Comparison of ENCODE assay signal across 24 cellular contexts in genomic region chr12:96228566-96229248, GRCh38. TPM values are rescaled to one million over a fixed set of nuclear protein-coding genes. Genes with fewer than 3 reads are reported as not detected.
DNase-seq lines count a peak whose midpoint lies in the region; TF ChIP-seq lines count a peak whose summit lies in the region.
"Had no signal": no experiment of that assay in that cellular context is flagged by ENCODE, and none has a peak within 500 bp of the region (broad histone marks: within the 10 kb centered on the region; RNA-seq: fewer than 3 reads in every experiment).

No MANE protein-coding gene starts in this region.

- H3K4ac ChIP-seq in mesenchymal stem cell (ENCODE audit: low read depth in 1 of 2, low read length in 2 of 2): no peak overlapping the region

- H3K79me1 ChIP-seq in mesenchymal stem cell (replicated peaks; ENCODE audit: low read length, poor library complexity, severe bottlenecking): peaks cover 23% of the 10 kb centered on the region

- H3K79me2 ChIP-seq in GM23248 (ENCODE audit: insufficient read depth): peaks cover 99% of the 10 kb centered on the region

- peaks cover 30 to 71% (median 44%) of the 10 kb centered on the region in 4 donors for H3K4me1 Mint-ChIP-seq in CD4-positive, alpha-beta memory T cell

- H3K9me2 ChIP-seq in GM23248 (ENCODE audit: insufficient read depth): no peaks in the 10 kb centered on the region

- in situ Hi-C loops in GM23248 (cut with MboI): no loop called here

- no peak overlapping the region for H3K4me3 ChIP-seq in CD4-positive, alpha-beta memory T cell (ENCODE audit: low read length in 2 of 2)
- H3K4me3 ChIP-seq in GM23248 (no peak overlapping the region), coronary artery (no peak overlapping the region), mesenchymal stem cell (ENCODE audit: insufficient read depth in 1 of 2, low read depth in 1 of 2, low read length in 2 of 2) (no peak overlapping the region)
- H3K4me3 ChIP-seq: BLaER1, heart right ventricle, prostate gland, SJCRH30, transverse colon had no signal

- no peak overlapping the region for H3K14ac ChIP-seq in mesenchymal stem cell (ENCODE audit: low read length in 2 of 2)

- no peak for TF ChIP-seq CTCF in coronary artery (IDR thresholded peaks at IDR 0.05)

- no peak overlapping the region for H2BK120ac ChIP-seq in mesenchymal stem cell (ENCODE audit: low read depth, low read length)

- peaks cover 29 to 60% of the 10 kb centered on the region in 2 donors for H3K36me3 Mint-ChIP-seq in CD4-positive, alpha-beta memory T cell

- POLR2A ChIA-PET in CD4-positive, alpha-beta memory T cell (lab: Charles Lee; ENCODE audit: partially characterized antibody): no interaction called here

- peaks cover 32% of the 10 kb centered on the region for H3F3A ChIP-seq in GM23248 (ENCODE audit: insufficient read depth)

- H4K20me1 ChIP-seq in GM23248 (ENCODE audit: insufficient read depth): no peaks in the 10 kb centered on the region

- H3K27ac Mint-ChIP-seq in CD4-positive, alpha-beta memory T cell: peak overlapping the region; percentile 29 to 78 (median 57)
- H3K27ac Mint-ChIP-seq: IgD-negative memory B cell had no signal

- peaks cover 25% of the 10 kb centered on the region for H3K36me3 ChIP-seq in CD4-positive, alpha-beta memory T cell (ENCODE audit: insufficient read depth, low read length)
- H3K36me3 ChIP-seq in GM23248 (ENCODE audit: low read depth): peaks cover 19% of the 10 kb centered on the region; the same call in 1 of the 2 replicates
- H3K36me3 ChIP-seq in mesenchymal stem cell (ENCODE audit: control insufficient read depth in 1 of 2, insufficient read depth in 2 of 2, low read depth in 1 of 2, low read length in 2 of 2): peaks cover 31 to 58% of the 10 kb centered on the region in 2 experiments
- H3K36me3 ChIP-seq: neutrophil, prostate gland, transverse colon had no signal

- no peaks in the 10 kb centered on the region for H3K27me3 ChIP-seq in CD4-positive, alpha-beta memory T cell (ENCODE audit: insufficient read depth, low read length)
- no peaks in the 10 kb centered on the region for H3K27me3 ChIP-seq in GM23248 (replicated peaks; ENCODE audit: insufficient read depth)
- H3K27me3 ChIP-seq in mesenchymal stem cell (ENCODE audit: control insufficient read depth in 1 of 2, insufficient read depth in 1 of 2, low read length in 2 of 2): no peaks in the 10 kb centered on the region
- H3K27me3 ChIP-seq: BLaER1, brain microvascular endothelial cell, heart right ventricle, neutrophil, SJCRH30, transverse colon had no signal

- H2BK12ac ChIP-seq in mesenchymal stem cell (ENCODE audit: low read length in 2 of 2): no peak overlapping the region

- 79% methylated on average over 12 of the region's 12 CpGs for WGBS in GM23248 (ENCODE audit: low coverage in 1 of 2, low lambda C conversion rate in 2 of 2, missing lambda C conversion rate in 2 of 2), 2 experiments
- WGBS in mesenchymal stem cell: 95% methylated on average over 11 of the region's 12 CpGs

- H2AFZ ChIP-seq in GM23248: no peak overlapping the region
- no peak overlapping the region for H2AFZ ChIP-seq in mesenchymal stem cell (ENCODE audit: low read depth, low read length)

- DNase-seq in CD4-positive, alpha-beta memory T cell: no peak
- DNase-seq in GM23248 (no peak), coronary artery (ENCODE audit: low spot score) (peak; percentile 24), mesenchymal stem cell (no peak), amniotic stem cell (lab: John Stamatoyannopoulos, UW) (no peak), DMS53 (lab: John Stamatoyannopoulos, UW) (no peak), LoVo (ENCODE audit: low spot score) (no peak)
- DNase-seq: activated CD4-positive, alpha-beta T cell treated with anti-CD3 and anti-CD28 coated beads for 48 hours; activated T-cell treated with anti-CD3 and anti-CD28 coated beads, Interleukin-2, amount 50 U/mL, for 4 hours; brain microvascular endothelial cell; midbrain; naive thymus-derived CD4-positive, alpha-beta T cell; NCI-H1092; NCI-H1930; NCI-H2171 treated with DMSO at 0.1 percent for 48 hours; NCI-H510A; SJCRH30; stimulated activated CD4-positive, alpha-beta T cell treated with anti-CD3 and anti-CD28 coated beads, Interleukin-4, amount 100 ng/mL, for 4 hours; transverse colon had no signal

- no peak overlapping the region for H2BK5ac ChIP-seq in mesenchymal stem cell (ENCODE audit: low read depth, low read length, poor library complexity, severe bottlenecking)

- H3K4me1 ChIP-seq in CD4-positive, alpha-beta memory T cell (ENCODE audit: insufficient read depth, low read length): peaks cover 13% of the 10 kb centered on the region
- H3K4me1 ChIP-seq in GM23248 (ENCODE audit: insufficient read depth): peaks cover 11% of the 10 kb centered on the region
- H3K4me1 ChIP-seq in mesenchymal stem cell (ENCODE audit: control insufficient read depth, insufficient read depth, low read depth, low read length): peaks cover 5% of the 10 kb centered on the region
- H3K4me1 ChIP-seq: prostate gland, SJCRH30 had no signal

- CTCF ChIA-PET in CD4-positive, alpha-beta memory T cell (lab: Charles Lee; ENCODE audit: partially characterized antibody): interaction anchor here (0.6 to 1.0 kb wide), 3 partner anchors 8 to 13 kb away, joined by 3 to 4 read pairs (median 4); no protein-coding TSS in a partner anchor

- H3K9me3 Mint-ChIP-seq in CD4-positive, alpha-beta memory T cell: no peaks in the 10 kb centered on the region
- H3K9me3 Mint-ChIP-seq: activated T-cell treated with anti-CD3 and anti-CD28 coated beads, Interleukin-2, amount 50 U/mL, for 4 hours; IgD-negative memory B cell; naive thymus-derived CD4-positive, alpha-beta T cell had no signal

- no peaks in the 10 kb centered on the region for H3K27me3 Mint-ChIP-seq in CD4-positive, alpha-beta memory T cell
- H3K27me3 Mint-ChIP-seq: IgD-negative memory B cell; naive thymus-derived CD4-positive, alpha-beta T cell had no signal

- H3K4me3 Mint-ChIP-seq in CD4-positive, alpha-beta memory T cell: no peak overlapping the region
- H3K4me3 Mint-ChIP-seq: activated T-cell treated with anti-CD3 and anti-CD28 coated beads, Interleukin-2, amount 50 U/mL, for 4 hours; naive thymus-derived CD4-positive, alpha-beta T cell had no signal

- H3K23ac ChIP-seq in mesenchymal stem cell (ENCODE audit: low read length in 2 of 2): no peak overlapping the region

- no peak overlapping the region for H4K91ac ChIP-seq in mesenchymal stem cell (ENCODE audit: low read length)

- no peak overlapping the region for H3K27ac ChIP-seq in CD4-positive, alpha-beta memory T cell (ENCODE audit: low read depth, low read length)
- H3K27ac ChIP-seq in GM23248 (peak overlapping the region; percentile 61), coronary artery (no peak overlapping the region), mesenchymal stem cell (ENCODE audit: low read length, poor library complexity, severe bottlenecking) (no peak overlapping the region)
- H3K27ac ChIP-seq: BLaER1, brain microvascular endothelial cell, neutrophil, prostate gland, SJCRH30 had no signal

- peak overlapping the region; percentile 32; the same call in 1 of the 2 replicates for H3K9ac ChIP-seq in GM23248
- peak overlapping the region; percentile 32 for H3K9ac ChIP-seq in mesenchymal stem cell (ENCODE audit: low read length)
- H3K9ac ChIP-seq: BLaER1 had no signal

- intact Hi-C loops in CD4-positive, alpha-beta memory T cell (cut with micrococcal nuclease): no loop called here

- H3K18ac ChIP-seq in mesenchymal stem cell (ENCODE audit: low read depth in 1 of 2, low read length in 2 of 2): no peak overlapping the region

- H3K9me3 ChIP-seq in CD4-positive, alpha-beta memory T cell (ENCODE audit: control insufficient read depth in 1 of 2, low read length in 2 of 2): no peaks in the 10 kb centered on the region
- H3K9me3 ChIP-seq in GM23248 (ENCODE audit: low read depth): no peaks in the 10 kb centered on the region
- no peaks in the 10 kb centered on the region for H3K9me3 ChIP-seq in mesenchymal stem cell (ENCODE audit: control insufficient read depth, low read length)
- H3K9me3 ChIP-seq: BLaER1, heart right ventricle, neutrophil, prostate gland, SJCRH30, transverse colon had no signal

- H2AK5ac ChIP-seq in mesenchymal stem cell (ENCODE audit: low read length, severe bottlenecking): no peak overlapping the region

- H4K8ac ChIP-seq in mesenchymal stem cell (ENCODE audit: low read length): no peak overlapping the region

- H2BK15ac ChIP-seq in mesenchymal stem cell (ENCODE audit: low read depth, poor library complexity, severe bottlenecking): no peak overlapping the region

- H3K4me2 ChIP-seq in GM23248 (ENCODE audit: unreplicated experiment): no peak overlapping the region
- H3K4me2 ChIP-seq in mesenchymal stem cell (ENCODE audit: low read length, poor library complexity, severe bottlenecking): no peak overlapping the region
- H3K4me2 ChIP-seq: BLaER1 had no signal

RNA-seq across cellular contexts. Expression of gene ELK3, which starts 34.5 kb away (rescaled TPM):
- 10 to 100 TPM; 56.4 to 56.5 TPM for total RNA-seq in CD4-positive, alpha-beta memory T cell
- polyA plus RNA-seq in CD4-positive, alpha-beta memory T cell: 10 to 100 TPM; 20.8 to 56.5 TPM
- 27.1 and 31.9 TPM in 2 replicates for total RNA-seq in GM23248 (2014; rRNA removed; shearing (Covaris generic))
- polyA plus RNA-seq in GM23248 (2016; fragmentation: Nextera tagmentation; extraction: Ambion mirVana): 48.9 and 51.9 TPM in 2 replicates
- 62.4 TPM for polyA plus RNA-seq in mesenchymal stem cell (2013, experiment 1 of 2)
- 63.9 TPM for polyA plus RNA-seq in mesenchymal stem cell (2013, experiment 2 of 2)
